ENCODE assay signal across 8 cellular contexts in the genomic region with DNA sequence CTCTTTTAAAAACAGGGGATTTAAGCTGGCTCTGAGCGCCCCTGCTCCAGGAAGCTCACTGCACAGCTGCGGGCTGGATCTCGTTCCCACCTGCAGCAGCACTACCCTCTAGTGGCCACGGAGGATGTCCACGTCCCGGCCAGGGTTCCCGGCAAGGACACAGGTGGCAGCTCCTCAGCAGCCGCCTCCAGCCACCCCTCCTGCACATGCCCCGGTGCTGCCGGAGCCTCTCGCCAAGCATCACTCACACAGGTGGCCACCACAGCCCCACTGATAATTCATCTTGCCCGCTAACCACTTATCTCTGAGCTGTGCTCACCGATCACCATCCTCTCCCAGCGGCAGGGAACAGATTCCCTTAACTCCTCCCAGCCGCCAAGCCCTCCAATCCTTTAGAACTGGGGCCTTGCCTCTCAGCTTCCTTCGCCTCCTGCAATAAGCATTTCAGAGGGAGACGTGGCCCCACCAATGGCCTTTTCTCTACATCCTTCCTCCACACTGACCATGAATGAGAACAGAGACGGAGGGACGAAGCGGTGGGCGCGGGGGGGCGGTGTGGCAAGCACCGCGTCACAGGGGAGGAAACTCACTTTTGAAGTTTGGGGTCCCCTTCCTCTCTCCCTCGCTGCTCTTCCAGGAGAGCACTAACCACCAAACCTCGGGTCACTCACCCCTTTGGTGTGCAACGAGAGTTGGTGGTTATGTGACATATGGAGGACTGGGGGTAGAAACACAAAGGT.
DNase-seq lines count a peak whose midpoint lies in the region; ATAC-seq and TF ChIP-seq lines count a peak whose summit lies in the region.

No MANE protein-coding gene starts in this region.

- no peaks in the 10 kb centered on the region for H3K9me2 ChIP-seq in HCT116 (ENCODE audit: insufficient read depth)

- H3K9me3 ChIP-seq in HCT116 (ENCODE audit: control insufficient read depth in 1 of 2, insufficient read depth in 1 of 2, low read depth in 1 of 2, low read length in 2 of 2) (no peaks in the 10 kb centered on the region; a peak in 1 of 4 replicates), NT2/D1 (ENCODE audit: insufficient read depth, low read length) (peaks cover 10% of the 10 kb centered on the region; the same call in 1 of the 2 replicates)

- intact Hi-C loops in HCT116 (cut with micrococcal nuclease): loop anchor here (1.0 kb wide), 1 partner anchor 301 kb away; no protein-coding TSS in a partner anchor

- TF ChIP-seq RAD21 in HCT116 (IDR thresholded peaks at IDR 0.05; ENCODE audit: low read depth): peak; percentile 84

- H3K4me3 ChIP-seq in HCT116 (replicated peaks in 1 of 2; ENCODE audit: low read depth in 1 of 2, low read length in 2 of 2) (no peak overlapping the region), NT2/D1 (ENCODE audit: insufficient read length, low read depth) (no peak overlapping the region), coronary artery (no peak overlapping the region)

- H4K20me1 ChIP-seq in HCT116 (ENCODE audit: insufficient read depth): no peaks in the 10 kb centered on the region

- CTCF ChIA-PET in HCT116 (lab: Charles Lee): interaction anchor here (0.6 to 7.6 kb wide), 28 partner anchors 9 to 348 kb away, joined by 3 to 126 read pairs (median 4); a partner anchor contains a TSS

- no peak overlapping the region for H2AFZ ChIP-seq in HCT116 (ENCODE audit: low read depth, low read length, poor library complexity, severe bottlenecking)

- H3K27ac ChIP-seq in HCT116 (ENCODE audit: low read depth, low read length) (no peak overlapping the region), coronary artery (no peak overlapping the region)

- TF ChIP-seq CTCF in HCT116 (IDR thresholded peaks at IDR 0.05 in 2 of 3, conservative IDR thresholded peaks at IDR 0.05 in 1 of 3; ENCODE audit: borderline replicate concordance in 1 of 3, insufficient read depth in 1 of 3, low read depth in 2 of 3, low read length in 2 of 3) (peak; percentile 70 to 89 (median 84)), coronary artery (IDR thresholded peaks at IDR 0.05) (no peak)

- no TSS peak for BruUV-seq in HCT116 (replicated peaks; lab: Mats Ljungman, UMichigan)

- RAD21 ChIA-PET in HCT116 (lab: Charles Lee; ENCODE audit: low non-redundant PET in 1 of 2, low total read pairs in 2 of 2, uncharacterized antibody in 2 of 2, unreplicated experiment in 2 of 2): interaction anchor here (0.6 to 1.1 kb wide), 6 partner anchors 200 to 343 kb away, joined by 3 to 5 read pairs (median 4); no protein-coding TSS in a partner anchor

- no peaks in the 10 kb centered on the region for H3K79me2 ChIP-seq in HCT116 (ENCODE audit: insufficient read depth, low read length)

- no peaks in the 10 kb centered on the region for H3K36me3 ChIP-seq in HCT116 (ENCODE audit: control insufficient read depth in 1 of 2, insufficient read depth in 2 of 2, low read length in 2 of 2)
- H3K36me3 ChIP-seq in NT2/D1 (ENCODE audit: insufficient read depth, insufficient read length, low read length): no peaks in the 10 kb centered on the region

- no peak for TF ChIP-seq POLR2A in HCT116 (IDR thresholded peaks at IDR 0.05; ENCODE audit: borderline replicate concordance, extremely low read depth, insufficient read depth, insufficient read length)

- H3K4me1 ChIP-seq in HCT116 (ENCODE audit: control insufficient read depth in 1 of 2, insufficient read depth in 2 of 2, low read length in 2 of 2) (peaks cover 0 to 8% of the 10 kb centered on the region in 2 experiments; a peak in 1 of 4 replicates), NT2/D1 (ENCODE audit: insufficient read depth, insufficient read length) (peaks cover 9% of the 10 kb centered on the region)

- H3K27me3 ChIP-seq in HCT116 (ENCODE audit: insufficient read depth, low read length) (peaks cover 42% of the 10 kb centered on the region), NT2/D1 (ENCODE audit: insufficient read depth, insufficient read length) (peaks cover 49% of the 10 kb centered on the region)

- peak; percentile 95 for DNase-seq in D341Med (ENCODE audit: low spot score)
- DNase-seq in HCT116 (ENCODE audit: low read depth, low spot score): peak; percentile 18
- peak; percentile 49 for DNase-seq in NT2/D1 (ENCODE audit: low read depth, low spot score)
- peak; percentile 16 for DNase-seq in dedifferentiated amniotic fluid mesenchymal stem cell (ENCODE audit: extremely low spot score)
- DNase-seq in lung microvascular endothelial cell (ENCODE audit: low read depth in 2 of 2): peak; percentile 50 to 67
- DNase-seq in coronary artery (ENCODE audit: low spot score): no peak
- no peak for DNase-seq in T-helper 2 cell

- POLR2A ChIA-PET in HCT116 (lab: Charles Lee): interaction anchor here (0.5 to 1.1 kb wide), 2 partner anchors 203 to 358 kb away, joined by 3 to 4 read pairs; no protein-coding TSS in a partner anchor

- H3K4me2 ChIP-seq in HCT116 (ENCODE audit: low read length): no peak overlapping the region

- H3K9ac ChIP-seq in HCT116 (ENCODE audit: low read length) (no peak overlapping the region), NT2/D1 (ENCODE audit: insufficient read length, low read depth) (no peak overlapping the region)

- ATAC-seq in HCT116: peak; percentile 80
- ATAC-seq in GM18511 (IDR thresholded peaks at IDR 0.05; ENCODE audit: unreplicated experiment): no peak

TF ChIP-seq in HCT116, 20 proteins besides CTCF, POLR2A, EP300 and RAD21 (continues in another document):
- TF ChIP-seq SIN3A (IDR thresholded peaks at IDR 0.05; ENCODE audit: low read depth) (no peak), POLR2AphosphoS5 (IDR thresholded peaks at IDR 0.05; ENCODE audit: low read depth, low read length) (no peak), SP1 (IDR thresholded peaks at IDR 0.05; ENCODE audit: low read depth) (no peak), ZNF274 (IDR thresholded peaks at IDR 0.05; ENCODE audit: low read depth, low read length) (no peak), CEBPB (IDR thresholded peaks at IDR 0.05; ENCODE audit: low read depth) (no peak), ZFX (IDR thresholded peaks at IDR 0.05) (no peak), EGR1 (IDR thresholded peaks at IDR 0.05; ENCODE audit: low read depth) (no peak), JUND (IDR thresholded peaks at IDR 0.05) (no peak), EZH2 (IDR thresholded peaks at IDR 0.05) (no peak), SRF (IDR thresholded peaks at IDR 0.05; ENCODE audit: low read depth) (no peak), FOSL1 (IDR thresholded peaks at IDR 0.05; ENCODE audit: low read depth) (no peak), ELF1 (IDR thresholded peaks at IDR 0.05; ENCODE audit: borderline replicate concordance, low read depth) (no peak), CBX3 (IDR thresholded peaks at IDR 0.05; ENCODE audit: low read depth) (no peak), EZH2phosphoT487 (IDR thresholded peaks at IDR 0.05; ENCODE audit: borderline replicate concordance) (no peak), TCF7L2 (IDR thresholded peaks at IDR 0.05; ENCODE audit: borderline replicate concordance, extremely low read depth, insufficient read depth, insufficient read length) (no peak)
- TF ChIP-seq, protein P1, sequence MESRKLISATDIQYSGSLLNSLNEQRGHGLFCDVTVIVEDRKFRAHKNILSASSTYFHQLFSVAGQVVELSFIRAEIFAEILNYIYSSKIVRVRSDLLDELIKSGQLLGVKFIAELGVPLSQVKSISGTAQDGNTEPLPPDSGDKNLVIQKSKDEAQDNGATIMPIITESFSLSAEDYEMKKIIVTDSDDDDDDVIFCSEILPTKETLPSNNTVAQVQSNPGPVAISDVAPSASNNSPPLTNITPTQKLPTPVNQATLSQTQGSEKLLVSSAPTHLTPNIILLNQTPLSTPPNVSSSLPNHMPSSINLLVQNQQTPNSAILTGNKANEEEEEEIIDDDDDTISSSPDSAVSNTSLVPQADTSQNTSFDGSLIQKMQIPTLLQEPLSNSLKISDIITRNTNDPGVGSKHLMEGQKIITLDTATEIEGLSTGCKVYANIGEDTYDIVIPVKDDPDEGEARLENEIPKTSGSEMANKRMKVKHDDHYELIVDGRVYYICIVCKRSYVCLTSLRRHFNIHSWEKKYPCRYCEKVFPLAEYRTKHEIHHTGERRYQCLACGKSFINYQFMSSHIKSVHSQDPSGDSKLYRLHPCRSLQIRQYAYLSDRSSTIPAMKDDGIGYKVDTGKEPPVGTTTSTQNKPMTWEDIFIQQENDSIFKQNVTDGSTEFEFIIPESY (IDR thresholded peaks at IDR 0.05; ENCODE audit: extremely low read depth, insufficient replicate concordance, low read length): no peak
- TF ChIP-seq, protein P2, sequence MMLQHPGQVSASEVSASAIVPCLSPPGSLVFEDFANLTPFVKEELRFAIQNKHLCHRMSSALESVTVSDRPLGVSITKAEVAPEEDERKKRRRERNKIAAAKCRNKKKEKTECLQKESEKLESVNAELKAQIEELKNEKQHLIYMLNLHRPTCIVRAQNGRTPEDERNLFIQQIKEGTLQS (IDR thresholded peaks at IDR 0.05): no peak
- TF ChIP-seq, protein P3, sequence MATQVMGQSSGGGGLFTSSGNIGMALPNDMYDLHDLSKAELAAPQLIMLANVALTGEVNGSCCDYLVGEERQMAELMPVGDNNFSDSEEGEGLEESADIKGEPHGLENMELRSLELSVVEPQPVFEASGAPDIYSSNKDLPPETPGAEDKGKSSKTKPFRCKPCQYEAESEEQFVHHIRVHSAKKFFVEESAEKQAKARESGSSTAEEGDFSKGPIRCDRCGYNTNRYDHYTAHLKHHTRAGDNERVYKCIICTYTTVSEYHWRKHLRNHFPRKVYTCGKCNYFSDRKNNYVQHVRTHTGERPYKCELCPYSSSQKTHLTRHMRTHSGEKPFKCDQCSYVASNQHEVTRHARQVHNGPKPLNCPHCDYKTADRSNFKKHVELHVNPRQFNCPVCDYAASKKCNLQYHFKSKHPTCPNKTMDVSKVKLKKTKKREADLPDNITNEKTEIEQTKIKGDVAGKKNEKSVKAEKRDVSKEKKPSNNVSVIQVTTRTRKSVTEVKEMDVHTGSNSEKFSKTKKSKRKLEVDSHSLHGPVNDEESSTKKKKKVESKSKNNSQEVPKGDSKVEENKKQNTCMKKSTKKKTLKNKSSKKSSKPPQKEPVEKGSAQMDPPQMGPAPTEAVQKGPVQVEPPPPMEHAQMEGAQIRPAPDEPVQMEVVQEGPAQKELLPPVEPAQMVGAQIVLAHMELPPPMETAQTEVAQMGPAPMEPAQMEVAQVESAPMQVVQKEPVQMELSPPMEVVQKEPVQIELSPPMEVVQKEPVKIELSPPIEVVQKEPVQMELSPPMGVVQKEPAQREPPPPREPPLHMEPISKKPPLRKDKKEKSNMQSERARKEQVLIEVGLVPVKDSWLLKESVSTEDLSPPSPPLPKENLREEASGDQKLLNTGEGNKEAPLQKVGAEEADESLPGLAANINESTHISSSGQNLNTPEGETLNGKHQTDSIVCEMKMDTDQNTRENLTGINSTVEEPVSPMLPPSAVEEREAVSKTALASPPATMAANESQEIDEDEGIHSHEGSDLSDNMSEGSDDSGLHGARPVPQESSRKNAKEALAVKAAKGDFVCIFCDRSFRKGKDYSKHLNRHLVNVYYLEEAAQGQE (IDR thresholded peaks at IDR 0.05; ENCODE audit: low read depth): no peak
- TF ChIP-seq, protein P4, sequence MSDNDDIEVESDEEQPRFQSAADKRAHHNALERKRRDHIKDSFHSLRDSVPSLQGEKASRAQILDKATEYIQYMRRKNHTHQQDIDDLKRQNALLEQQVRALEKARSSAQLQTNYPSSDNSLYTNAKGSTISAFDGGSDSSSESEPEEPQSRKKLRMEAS (IDR thresholded peaks at IDR 0.05): no peak

Comparison
In these comparisons a context has a peak if more than half of its experiments do, and no peak if none do; other contexts are left out.
1. DNase-seq: peak in D341Med (single experiment), HCT116 (single experiment), NT2/D1 (single experiment), dedifferentiated amniotic fluid mesenchymal stem cell (single experiment) and lung microvascular endothelial cell (2 of 2); none in coronary artery (single experiment) and T-helper 2 cell (0 of 5).